8 cellular contexts compared by ENCODE assay signal in the genomic region with DNA sequence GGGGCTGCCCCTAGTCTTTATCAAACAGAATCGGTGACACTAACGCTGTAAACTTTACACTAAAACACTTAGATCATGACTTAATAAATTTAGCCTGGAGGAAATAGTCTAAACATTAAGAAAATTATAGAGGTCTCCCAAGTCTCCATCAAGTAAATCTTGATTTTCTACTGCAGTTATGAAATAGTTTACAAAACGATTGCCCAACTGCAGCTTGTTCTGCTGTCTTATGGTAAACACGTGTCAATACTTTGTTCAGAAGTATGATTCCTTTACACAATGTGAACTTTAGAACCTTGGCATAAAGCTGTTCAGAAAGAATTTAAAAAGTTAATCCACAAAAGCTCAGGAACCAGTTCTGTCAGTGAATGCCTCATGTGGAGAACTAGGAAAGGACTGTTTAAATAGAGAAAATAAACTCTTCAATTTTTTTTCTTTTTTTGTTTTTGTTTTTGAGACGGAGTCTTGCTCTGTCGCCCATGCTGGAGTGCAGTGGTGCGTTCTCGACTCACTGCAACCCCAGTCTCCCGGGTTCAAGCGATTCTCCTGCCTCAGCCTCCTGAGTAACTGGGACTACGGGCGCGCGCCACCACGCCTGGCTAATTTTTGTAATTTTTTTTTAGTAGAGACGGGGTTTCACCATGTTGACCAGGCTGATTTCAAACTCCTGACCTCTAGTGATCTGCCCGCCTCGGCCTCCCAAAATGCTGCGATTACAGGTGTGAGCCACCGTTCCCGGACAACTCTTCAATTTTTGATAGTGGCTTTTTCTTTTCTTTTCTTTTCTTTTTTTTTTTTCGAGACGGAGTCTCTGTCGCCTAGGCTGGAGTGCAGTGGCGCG. TPM values are rescaled to one million over a fixed set of nuclear protein-coding genes. Genes with fewer than 3 reads are reported as not detected.
DNase-seq lines count a peak whose midpoint lies in the region; ATAC-seq and TF ChIP-seq lines count a peak whose summit lies in the region.

No MANE protein-coding gene starts in this region.

- peak overlapping the region; percentile 89 for H3K4me3 Mint-ChIP-seq in central memory CD8-positive, alpha-beta T cell

- peaks cover 35% of the 10 kb centered on the region for H3K4me1 ChIP-seq in mucosa of descending colon (ENCODE audit: low read depth)

- no peaks in the 10 kb centered on the region for H3K9me3 Mint-ChIP-seq in central memory CD8-positive, alpha-beta T cell

- no peaks in the 10 kb centered on the region for H3K9me3 ChIP-seq in mucosa of descending colon

- TF ChIP-seq CTCF in LNCaP clone FGC (IDR thresholded peaks at IDR 0.05; ENCODE audit: control insufficient read depth, extremely low read depth, insufficient read depth) (no peak), mucosa of descending colon (IDR thresholded peaks at IDR 0.05) (no peak)

- no peaks in the 10 kb centered on the region for H3K27me3 Mint-ChIP-seq in central memory CD8-positive, alpha-beta T cell

- peak overlapping the region; percentile 89 for H3K27ac Mint-ChIP-seq in central memory CD8-positive, alpha-beta T cell (ENCODE audit: low read depth)

- in situ Hi-C loops in G401 (cut with HindIII; ENCODE audit: low sequenced_read_pairs) = no loop called here

- peaks cover 48% of the 10 kb centered on the region for H3K4me1 Mint-ChIP-seq in central memory CD8-positive, alpha-beta T cell

- intact Hi-C loops in mucosa of descending colon (cut with DNase I, micrococcal nuclease) = no loop called here

- peak overlapping the region; percentile 90 for H3K4me3 ChIP-seq in LNCaP clone FGC (ENCODE audit: low read depth, low read length)
- H3K4me3 ChIP-seq in mucosa of descending colon = peak overlapping the region; percentile 94

- ATAC-seq in central memory CD8-positive, alpha-beta T cell (replicated peaks; ENCODE audit: extremely low read depth, poor library complexity, severe bottlenecking) = no peak
- ATAC-seq in mucosa of descending colon (peak; percentile 11), HG02870 (IDR thresholded peaks at IDR 0.05; ENCODE audit: unreplicated experiment) (no peak)

- DNase-seq in CD1c-positive myeloid dendritic cell (ENCODE audit: extremely low spot score) = peak; percentile 75
- no peak for DNase-seq in LNCaP clone FGC (ENCODE audit: low read depth)
- no peak for DNase-seq in central memory CD8-positive, alpha-beta T cell (ENCODE audit: low spot score in 2 of 2)
- peak in 1 of 3 donors; percentile 36 for DNase-seq in mucosa of descending colon
- no peak for DNase-seq in G401 (ENCODE audit: low spot score)
- no peak for DNase-seq in DMS79 treated with DMSO at 0.1 percent for 48 hours (lab: John Stamatoyannopoulos, UW)
- no peak for DNase-seq in NCI-H524 treated with DMSO at 0.1 percent for 48 hours (lab: John Stamatoyannopoulos, UW)

- peaks cover 20% of the 10 kb centered on the region for H3K36me3 Mint-ChIP-seq in central memory CD8-positive, alpha-beta T cell (ENCODE audit: insufficient read depth)

- H3K36me3 ChIP-seq in mucosa of descending colon (ENCODE audit: low read depth) = no peaks in the 10 kb centered on the region

RNA-seq across cellular contexts. Expression of a gene that starts 1.6 kb away (rescaled TPM):
- total RNA-seq in mucosa of descending colon = 10 to 100 TPM; 33.5 to 36.2 (median 34.6) TPM
- 6.5 and 9.9 TPM in 2 replicates for total RNA-seq in G401 (2014; rRNA removed; shearing (Covaris generic))

RNA-seq across cellular contexts. Expression of a gene that starts 34.1 kb away (rescaled TPM):
- total RNA-seq in mucosa of descending colon = 10 to 100 TPM in 2 of 3 donors, 1 to 10 TPM in 1; 8.4 to 21.4 (median 20.7) TPM
- total RNA-seq in G401 (2014; rRNA removed; shearing (Covaris generic)) = 2.0 and 2.6 TPM in 2 replicates
